21 cellular contexts compared by ENCODE assay signal in genomic region chr6:135271626-135272025, GRCh38.
DNase-seq lines count a peak whose midpoint lies in the region; ATAC-seq and TF ChIP-seq lines count a peak whose summit lies in the region.
"Had no signal": no experiment of that assay in that cellular context is flagged by ENCODE, and none has a peak within 500 bp of the region (broad histone marks: within the 10 kb centered on the region; RNA-seq: fewer than 3 reads in every experiment).

No MANE protein-coding gene starts in this region.

- peak; percentile 53 for DNase-seq in NCI-H748 (lab: John Stamatoyannopoulos, UW; ENCODE audit: unreplicated experiment)
- no peak for DNase-seq in NCI-H748 treated with DMSO at 0.1 percent for 48 hours (lab: John Stamatoyannopoulos, UW)
- DNase-seq in epithelial cell of prostate (ENCODE audit: low read depth, low spot score) = no peak
- no peak for DNase-seq in testis
- DNase-seq in mucosa of descending colon = no peak
- DNase-seq in SIG-M5 treated with dmso at 0.1 percent for 504 hours (lab: John Stamatoyannopoulos, UW; ENCODE audit: unreplicated experiment) = no peak
- DNase-seq: activated CD4-positive, alpha-beta T cell treated with anti-CD3 and anti-CD28 coated beads for 48 hours; amygdala; C1 segment of cervical spinal cord; DND-41; GF-D8; hypothalamus; naive thymus-derived CD8-positive, alpha-beta T cell; SHP77; spleen; stimulated activated CD4-positive, alpha-beta T cell treated with anti-CD3 and anti-CD28 coated beads, Interleukin-2, amount 100 ng/mL, for 24 hours; stimulated activated naive CD8-positive, alpha-beta T cell treated with anti-CD3 and anti-CD28 coated beads, Interleukin-15, Interleukin-2, amounts not matched to agents 100 U/mL and 50 U/mL, for 24 hours had no signal

- intact Hi-C loops in testis (cut with DNase I; ENCODE audit: low total_unique reads) (no loop called here), mucosa of descending colon (cut with DNase I, micrococcal nuclease) (no loop called here)

- no peaks in the 10 kb centered on the region for H3K27me3 ChIP-seq in mucosa of stomach (ENCODE audit: control insufficient read depth, insufficient read depth, low read length)
- no peaks in the 10 kb centered on the region for H3K27me3 ChIP-seq in testis
- H3K27me3 ChIP-seq: right lobe of liver, spleen had no signal

- H3K36me3 ChIP-seq in mucosa of stomach (ENCODE audit: control insufficient read depth, insufficient read depth, low read length) = no peaks in the 10 kb centered on the region
- no peaks in the 10 kb centered on the region for H3K36me3 ChIP-seq in testis (ENCODE audit: low read depth, missing control alignments)
- no peaks in the 10 kb centered on the region for H3K36me3 ChIP-seq in mucosa of descending colon (ENCODE audit: low read depth)
- H3K36me3 ChIP-seq: right lobe of liver, spleen had no signal

- peak overlapping the region; percentile 54 for H3K9ac ChIP-seq in mucosa of stomach (ENCODE audit: low read length)

- TF ChIP-seq CTCF in testis (IDR thresholded peaks at IDR 0.05) = no peak
- TF ChIP-seq CTCF in mucosa of descending colon (IDR thresholded peaks at IDR 0.05) = no peak

- WGBS in testis, 2 donors = 79 to 87% methylated on average over 6 of the region's 6 CpGs

- H3K4me3 ChIP-seq in mucosa of stomach (ENCODE audit: low read length) = peak overlapping the region; percentile 15
- H3K4me3 ChIP-seq in testis = no peak overlapping the region
- no peak overlapping the region for H3K4me3 ChIP-seq in mucosa of descending colon
- H3K4me3 ChIP-seq: K562, right lobe of liver, spleen had no signal

- ATAC-seq in mucosa of descending colon = no peak
- ATAC-seq in GM21619 (IDR thresholded peaks at IDR 0.05; ENCODE audit: unreplicated experiment) = no peak
- ATAC-seq: K562; naive thymus-derived CD8-positive, alpha-beta T cell; stimulated activated naive CD8-positive, alpha-beta T cell treated with anti-CD3 and anti-CD28 coated beads, Interleukin-15, Interleukin-2, amounts not matched to agents 100 U/mL and 50 U/mL, for 24 hours had no signal

- H3K27ac ChIP-seq in epithelial cell of prostate (peak overlapping the region; percentile 83), testis (no peak overlapping the region)
- H3K27ac ChIP-seq: right lobe of liver, spleen had no signal

- H3K4me1 ChIP-seq in mucosa of stomach (ENCODE audit: control insufficient read depth, insufficient read depth, low read length) (peaks cover 50% of the 10 kb centered on the region), testis (no peaks in the 10 kb centered on the region), mucosa of descending colon (ENCODE audit: low read depth) (peaks cover 47% of the 10 kb centered on the region)
- H3K4me1 ChIP-seq: right lobe of liver had no signal

- no peaks in the 10 kb centered on the region for H3K9me3 ChIP-seq in mucosa of stomach (ENCODE audit: control insufficient read depth, low read length)
- no peaks in the 10 kb centered on the region for H3K9me3 ChIP-seq in testis
- H3K9me3 ChIP-seq in mucosa of descending colon = no peaks in the 10 kb centered on the region
- H3K9me3 ChIP-seq: right lobe of liver, spleen had no signal

- TF ChIP-seq POLR2A in testis (IDR thresholded peaks at IDR 0.05) = no peak
